15 cellular contexts compared by ENCODE assay signal in the genomic region with DNA sequence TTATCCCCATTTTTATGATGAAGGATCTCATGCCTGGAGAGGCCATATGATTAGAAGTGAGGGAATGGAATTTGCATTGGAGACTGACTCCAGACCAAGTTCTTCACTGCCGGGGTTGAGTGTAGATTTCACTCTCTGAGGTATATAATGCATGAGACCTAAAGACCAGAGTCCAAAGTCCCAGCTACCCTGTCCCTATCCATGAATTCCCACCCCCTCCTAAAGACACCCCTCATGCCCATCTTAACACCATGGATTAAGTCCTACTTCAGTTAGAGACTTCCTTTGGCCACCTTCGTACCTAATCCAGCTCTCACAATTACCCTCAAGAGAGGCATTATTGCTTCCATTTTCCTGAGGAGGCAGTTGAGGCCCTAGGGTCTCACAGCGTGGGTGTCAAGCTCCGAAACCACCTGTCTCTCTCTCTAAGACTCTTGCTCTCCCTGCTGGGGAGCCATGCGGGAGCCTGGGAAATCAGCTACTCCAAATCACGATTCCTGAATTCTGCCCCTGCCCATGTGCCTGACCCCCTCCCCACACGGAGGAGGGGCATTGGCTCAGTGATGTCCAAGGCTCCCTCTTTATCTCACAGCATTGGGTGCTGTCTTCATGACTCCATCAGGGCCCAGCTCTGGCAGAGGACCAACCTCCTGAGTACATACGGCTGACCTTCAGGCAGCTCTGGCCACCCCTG. TPM values are rescaled to one million over a fixed set of nuclear protein-coding genes. Genes with fewer than 3 reads are reported as not detected.
DNase-seq lines count a peak whose midpoint lies in the region; ATAC-seq and TF ChIP-seq lines count a peak whose summit lies in the region.
"Had no signal": no experiment of that assay in that cellular context is flagged by ENCODE, and none has a peak within 500 bp of the region (broad histone marks: within the 10 kb centered on the region; RNA-seq: fewer than 3 reads in every experiment).

No MANE protein-coding gene starts in this region.

- H3K4me1 ChIP-seq in colonic mucosa (no peaks in the 10 kb centered on the region), neuronal stem cell (ENCODE audit: control insufficient read depth in 2 of 2, insufficient read depth in 1 of 2, low read depth in 1 of 2, low read length in 2 of 2) (peaks cover 0 to 3% of the 10 kb centered on the region in 2 donors), upper lobe of right lung (no peaks in the 10 kb centered on the region)
- H3K4me1 ChIP-seq: Caco-2, HAP-1 had no signal

- no peak overlapping the region for H4K91ac ChIP-seq in neuronal stem cell (ENCODE audit: low read depth, low read length, poor library complexity)

- DNase-seq in activated T-cell treated with anti-CD3 and anti-CD28 coated beads, Interleukin-2, amount 50 U/mL, for 24 hours = peak; percentile 5
- DNase-seq in activated T-cell treated with anti-CD3 and anti-CD28 coated beads, Interleukin-2, amount 50 U/mL, for 1 hour = no peak
- DNase-seq in colonic mucosa = peak; percentile 10
- DNase-seq in neuronal stem cell (ENCODE audit: low spot score) = no peak
- peak; percentile 31 for DNase-seq in upper lobe of right lung
- no peak for DNase-seq in NK-92 (lab: John Stamatoyannopoulos, UW; ENCODE audit: unreplicated experiment)
- DNase-seq: 8988T; AML-193; Caco-2; CD8-positive, alpha-beta memory T cell; DND-41; GDM1 had no signal

- no CpG with 5 or more reads among the region's 8 CpGs for WGBS in neuronal stem cell (ENCODE audit: extremely low coverage in 2 of 2, insufficient read length in 2 of 2, insufficient replicate concordance in 1 of 2), 2 donors

- peaks cover 11% of the 10 kb centered on the region for H3K27me3 Mint-ChIP-seq in activated T-cell treated with anti-CD3 and anti-CD28 coated beads, Interleukin-2, amount 50 U/mL, for 24 hours

- H3K4me3 Mint-ChIP-seq in activated T-cell treated with anti-CD3 and anti-CD28 coated beads, Interleukin-2, amount 50 U/mL, for 24 hours = no peak overlapping the region
- H3K4me3 Mint-ChIP-seq: CD8-positive, alpha-beta memory T cell had no signal

- no peak overlapping the region for H3K4ac ChIP-seq in neuronal stem cell (ENCODE audit: low read length)

- H3K9me3 ChIP-seq in colonic mucosa (no peaks in the 10 kb centered on the region), neuronal stem cell (replicated peaks in 1 of 2; ENCODE audit: control insufficient read depth in 2 of 2, insufficient read depth in 1 of 2, low read depth in 1 of 2, low read length in 2 of 2) (no peaks in the 10 kb centered on the region), upper lobe of right lung (no peaks in the 10 kb centered on the region)
- H3K9me3 ChIP-seq: BLaER1, Caco-2, HAP-1 had no signal

- TF ChIP-seq CTCF in colonic mucosa (IDR thresholded peaks at IDR 0.05) (no peak), upper lobe of right lung (IDR thresholded peaks at IDR 0.05) (no peak)

- no peaks in the 10 kb centered on the region for H3K27me3 ChIP-seq in colonic mucosa
- peaks cover 0 to 10% (median 0%) of the 10 kb centered on the region in 3 experiments for H3K27me3 ChIP-seq in neuronal stem cell (ENCODE audit: control insufficient read depth in 3 of 3, insufficient read depth in 3 of 3, low read depth in 1 of 3, low read length in 3 of 3)
- no peaks in the 10 kb centered on the region for H3K27me3 ChIP-seq in upper lobe of right lung
- H3K27me3 ChIP-seq: BLaER1 had no signal

- H2AFZ ChIP-seq in neuronal stem cell (ENCODE audit: low read length) = no peak overlapping the region

- no peaks in the 10 kb centered on the region for H3K36me3 Mint-ChIP-seq in activated T-cell treated with anti-CD3 and anti-CD28 coated beads, Interleukin-2, amount 50 U/mL, for 24 hours (ENCODE audit: low read depth)
- H3K36me3 Mint-ChIP-seq: CD8-positive, alpha-beta memory T cell had no signal

- H3K9me3 Mint-ChIP-seq in activated T-cell treated with anti-CD3 and anti-CD28 coated beads, Interleukin-2, amount 50 U/mL, for 24 hours = no peaks in the 10 kb centered on the region
- H3K9me3 Mint-ChIP-seq: CD8-positive, alpha-beta memory T cell had no signal

- H3K4me3 ChIP-seq in colonic mucosa (no peak overlapping the region), neuronal stem cell (ENCODE audit: low read length in 2 of 2) (no peak overlapping the region), upper lobe of right lung (no peak overlapping the region)
- H3K4me3 ChIP-seq: BLaER1, HAP-1 had no signal

- no peak overlapping the region for H2BK15ac ChIP-seq in neuronal stem cell (ENCODE audit: low read length)

- intact Hi-C loops in colonic mucosa (cut with DNase I) (no loop called here), upper lobe of right lung (cut with DNase I) (no loop called here)

- no peak overlapping the region for H3K27ac Mint-ChIP-seq in activated T-cell treated with anti-CD3 and anti-CD28 coated beads, Interleukin-2, amount 50 U/mL, for 24 hours
- H3K27ac Mint-ChIP-seq: CD8-positive, alpha-beta memory T cell had no signal

- H3K18ac ChIP-seq in neuronal stem cell (ENCODE audit: low read length) = peak overlapping the region; percentile 50

- H3K9ac ChIP-seq in colonic mucosa (ENCODE audit: low read depth in 2 of 2, low read length in 2 of 2) (no peak overlapping the region), neuronal stem cell (ENCODE audit: low read depth, low read length, poor library complexity) (no peak overlapping the region)
- H3K9ac ChIP-seq: BLaER1 had no signal

- no peak for ATAC-seq in upper lobe of right lung
- ATAC-seq in GM21367 (IDR thresholded peaks at IDR 0.05; ENCODE audit: unreplicated experiment) = no peak

- H3K79me1 ChIP-seq in neuronal stem cell (ENCODE audit: low read depth, low read length) = no peaks in the 10 kb centered on the region

- H3K27ac ChIP-seq in colonic mucosa (no peak overlapping the region), neuronal stem cell (replicated peaks; ENCODE audit: low read length) (no peak overlapping the region), upper lobe of right lung (no peak overlapping the region)
- H3K27ac ChIP-seq: BLaER1 had no signal

- H3K14ac ChIP-seq in neuronal stem cell (ENCODE audit: low read length) = no peak overlapping the region

- H3K23ac ChIP-seq in neuronal stem cell (ENCODE audit: low read depth, low read length, poor library complexity) = no peak overlapping the region

- no peak overlapping the region for H2BK5ac ChIP-seq in neuronal stem cell (ENCODE audit: low read length)

- no peaks in the 10 kb centered on the region for H3K36me3 ChIP-seq in colonic mucosa
- H3K36me3 ChIP-seq in neuronal stem cell (replicated peaks in 1 of 2; ENCODE audit: control insufficient read depth in 2 of 2, insufficient read depth in 2 of 2, low read length in 2 of 2) = no peaks in the 10 kb centered on the region
- no peaks in the 10 kb centered on the region for H3K36me3 ChIP-seq in upper lobe of right lung
- H3K36me3 ChIP-seq: BLaER1, HAP-1 had no signal

- no peak overlapping the region for H2BK120ac ChIP-seq in neuronal stem cell (ENCODE audit: low read depth, low read length)

- no peak overlapping the region for H2AK5ac ChIP-seq in neuronal stem cell (ENCODE audit: low read depth, low read length)

- no peak overlapping the region for H2BK12ac ChIP-seq in neuronal stem cell (ENCODE audit: low read length)

- H3K4me1 Mint-ChIP-seq in activated T-cell treated with anti-CD3 and anti-CD28 coated beads, Interleukin-2, amount 50 U/mL, for 24 hours (ENCODE audit: low read depth) = peaks cover 4% of the 10 kb centered on the region

- H4K8ac ChIP-seq in neuronal stem cell (ENCODE audit: low read depth, low read length) = no peak overlapping the region

- H3K4me2 ChIP-seq in neuronal stem cell (ENCODE audit: insufficient read depth, low read length, poor library complexity, severe bottlenecking) = no peak overlapping the region
- H3K4me2 ChIP-seq: BLaER1 had no signal

RNA-seq across cellular contexts. Expression of gene FOXO6, which starts 11.7 kb away (rescaled TPM):
- total RNA-seq in colonic mucosa (under 1 TPM; 0.56 to 0.59 TPM), upper lobe of right lung (0.43 TPM)
- polyA plus RNA-seq in neuronal stem cell (2013, experiment 1 of 2) = 3.4 TPM
- polyA plus RNA-seq in neuronal stem cell (2013, experiment 2 of 2) = 3.1 TPM
- polyA plus RNA-seq: CD8-positive, alpha-beta memory T cell had no signal

Comparison
In these comparisons a context has a peak if more than half of its experiments do, and no peak if none do; other contexts are left out.
1. DNase-seq: peak in activated T-cell treated with anti-CD3 and anti-CD28 coated beads, Interleukin-2, amount 50 U/mL, for 24 hours (single experiment), colonic mucosa (single experiment) and upper lobe of right lung (single experiment); none in activated T-cell treated with anti-CD3 and anti-CD28 coated beads, Interleukin-2, amount 50 U/mL, for 1 hour (single experiment), neuronal stem cell (single experiment) and NK-92 (single experiment).